ENCODE assay signal across 19 cellular contexts in genomic region chr9:87580941-87581438, GRCh38.
A peak's percentile ranks its signal among the peaks of the same experiment; 100 is the strongest.
DNase-seq lines count a peak whose midpoint lies in the region; ATAC-seq, FAIRE-seq and TF ChIP-seq lines count a peak whose summit lies in the region.
"Had no signal": no experiment of that assay in that cellular context is flagged by ENCODE, and none has a peak within 500 bp of the region (broad histone marks: within the 10 kb centered on the region; RNA-seq: fewer than 3 reads in every experiment).

No MANE protein-coding gene starts in this region.

- H3K27ac ChIP-seq in 22Rv1 (peak overlapping the region; percentile 52), SJCRH30 (peak overlapping the region; percentile 96), left lung (peak overlapping the region; percentile 58 to 68), PC-3 (ENCODE audit: low read length) (no peak overlapping the region)
- H3K27ac ChIP-seq in CD8-positive, alpha-beta T cell (ENCODE audit: low read depth, low read length): no peak overlapping the region
- H3K27ac ChIP-seq: neutrophil, tibial artery had no signal

- no peak overlapping the region for H3K4me3 Mint-ChIP-seq in progenitor cell of endocrine pancreas (ENCODE audit: low read depth)
- no peak overlapping the region for H3K4me3 Mint-ChIP-seq in CD8-positive, alpha-beta T cell
- H3K4me3 Mint-ChIP-seq: CD14-positive monocyte, HFFc6, memory B cell had no signal

- no peak overlapping the region for H2AFZ ChIP-seq in PC-3 (ENCODE audit: low read length)

- peak overlapping the region; percentile 41 for H3K4me3 ChIP-seq in SJCRH30
- no peak overlapping the region for H3K4me3 ChIP-seq in left lung
- no peak overlapping the region for H3K4me3 ChIP-seq in CD8-positive, alpha-beta T cell (ENCODE audit: low read depth, low read length)
- no peak overlapping the region for H3K4me3 ChIP-seq in PC-3 (ENCODE audit: low read length)
- H3K4me3 ChIP-seq: tibial artery had no signal

- CTCF ChIA-PET in CD8-positive, alpha-beta T cell (lab: Charles Lee): interaction anchor here (1.4 kb wide), 1 partner anchor 16 kb away, joined by 3 read pairs; no protein-coding TSS in a partner anchor
- CTCF ChIA-PET in PC-3 (lab: Charles Lee): no interaction called here

- no peaks in the 10 kb centered on the region for H3K27me3 Mint-ChIP-seq in progenitor cell of endocrine pancreas
- no peaks in the 10 kb centered on the region for H3K27me3 Mint-ChIP-seq in CD8-positive, alpha-beta T cell (ENCODE audit: low read depth)
- H3K27me3 Mint-ChIP-seq: memory B cell had no signal

- peaks cover 57% of the 10 kb centered on the region for H3K4me1 Mint-ChIP-seq in progenitor cell of endocrine pancreas (ENCODE audit: low read depth)
- H3K4me1 Mint-ChIP-seq in CD8-positive, alpha-beta T cell (ENCODE audit: low read depth): no peaks in the 10 kb centered on the region
- H3K4me1 Mint-ChIP-seq: memory B cell had no signal

- H3K36me3 ChIP-seq in SJCRH30 (no peaks in the 10 kb centered on the region), left lung (no peaks in the 10 kb centered on the region), PC-3 (ENCODE audit: low read depth, low read length) (no peaks in the 10 kb centered on the region)
- no peaks in the 10 kb centered on the region for H3K36me3 ChIP-seq in CD8-positive, alpha-beta T cell (ENCODE audit: insufficient read depth, low read length)
- H3K36me3 ChIP-seq: neutrophil, tibial artery had no signal

- BruUV-seq in PC-3 (replicated peaks; lab: Mats Ljungman, UMichigan): no TSS peak

- TF ChIP-seq CTCF in 22Rv1 (IDR thresholded peaks at IDR 0.05): no peak
- no peak for TF ChIP-seq CTCF in left lung (IDR thresholded peaks at IDR 0.05)
- no peak for TF ChIP-seq CTCF in progenitor cell of endocrine pancreas (IDR thresholded peaks at IDR 0.05; ENCODE audit: unreplicated experiment)
- TF ChIP-seq CTCF in CD8-positive, alpha-beta T cell (IDR thresholded peaks at IDR 0.05): no peak
- no peak for TF ChIP-seq CTCF in PC-3 (conservative IDR thresholded peaks at IDR 0.05; ENCODE audit: low read depth, low read length)

- no peaks in the 10 kb centered on the region for H4K20me1 ChIP-seq in PC-3 (ENCODE audit: low read length)

- H3K9me3 Mint-ChIP-seq in progenitor cell of endocrine pancreas (ENCODE audit: low read depth): no peaks in the 10 kb centered on the region
- no peaks in the 10 kb centered on the region for H3K9me3 Mint-ChIP-seq in CD8-positive, alpha-beta T cell
- H3K9me3 Mint-ChIP-seq: CD14-positive monocyte, memory B cell had no signal

- H3K9ac ChIP-seq in PC-3 (ENCODE audit: low read length): no peak overlapping the region

- H3K9me3 ChIP-seq in SJCRH30 (replicated peaks) (no peaks in the 10 kb centered on the region), left lung (no peaks in the 10 kb centered on the region), PC-3 (ENCODE audit: low read length) (no peaks in the 10 kb centered on the region)
- H3K9me3 ChIP-seq in CD8-positive, alpha-beta T cell (ENCODE audit: low read length): no peaks in the 10 kb centered on the region
- H3K9me3 ChIP-seq: neutrophil, tibial artery had no signal

- peak; percentile 73 to 90 for DNase-seq in SJCRH30
- no peak for DNase-seq in left lung
- DNase-seq in progenitor cell of endocrine pancreas (ENCODE audit: low spot score, unreplicated experiment): no peak
- no peak for DNase-seq in CD8-positive, alpha-beta T cell
- no peak for DNase-seq in HTR-8/SVneo (ENCODE audit: insufficient read length, low spot score)
- DNase-seq in PC-3: no peak
- no peak for DNase-seq in SHP77 (lab: John Stamatoyannopoulos, UW)
- DNase-seq: activated CD4-positive, alpha-beta T cell treated with anti-CD3 and anti-CD28 coated beads for 1 hour; activated gamma-delta T cell; DND-41; HFFc6; NCI-H2081 treated with DMSO at 0.1 percent for 48 hours; T-helper 2 cell; tibial artery had no signal

- intact Hi-C loops in left lung (cut with DNase I): no loop called here
- intact Hi-C loops in CD8-positive, alpha-beta T cell (cut with DNase I, micrococcal nuclease): no loop called here
- intact Hi-C loops in PC-3 (cut with micrococcal nuclease): no loop called here

- no peaks in the 10 kb centered on the region for H3F3A ChIP-seq in PC-3 (ENCODE audit: low read length, unreplicated experiment)

- peaks cover 53% of the 10 kb centered on the region for H3K4me1 ChIP-seq in SJCRH30
- H3K4me1 ChIP-seq in left lung: peaks cover 13 to 37% of the 10 kb centered on the region in 2 donors
- H3K4me1 ChIP-seq in CD8-positive, alpha-beta T cell (ENCODE audit: insufficient read depth, low read length): no peaks in the 10 kb centered on the region
- H3K4me1 ChIP-seq in PC-3 (ENCODE audit: insufficient read depth, low read length): no peaks in the 10 kb centered on the region
- H3K4me1 ChIP-seq: tibial artery had no signal

- H3K9me2 ChIP-seq in PC-3 (replicated peaks; ENCODE audit: low read length): no peaks in the 10 kb centered on the region

- FAIRE-seq in HTR-8/SVneo (lab: Jason Lieb, UNC): no peak
- FAIRE-seq: frontal cortex had no signal

- ATAC-seq in left lung: peak; percentile 43
- no peak for ATAC-seq in CD8-positive, alpha-beta T cell
- no peak for ATAC-seq in PC-3

- H3K79me2 ChIP-seq in PC-3 (ENCODE audit: low read length): no peaks in the 10 kb centered on the region

- peaks cover 6% of the 10 kb centered on the region for H3K36me3 Mint-ChIP-seq in progenitor cell of endocrine pancreas (ENCODE audit: insufficient read depth)
- H3K36me3 Mint-ChIP-seq in CD8-positive, alpha-beta T cell: no peaks in the 10 kb centered on the region
- H3K36me3 Mint-ChIP-seq: memory B cell had no signal

- POLR2A ChIA-PET in CD8-positive, alpha-beta T cell (lab: Charles Lee): no interaction called here
- POLR2A ChIA-PET in PC-3 (lab: Charles Lee; ENCODE audit: unreplicated experiment): no interaction called here

- H3K27ac Mint-ChIP-seq in progenitor cell of endocrine pancreas: peak overlapping the region; percentile 94
- H3K27ac Mint-ChIP-seq in CD8-positive, alpha-beta T cell: no peak overlapping the region
- H3K27ac Mint-ChIP-seq: HFFc6, memory B cell had no signal

- no peak overlapping the region for H3K4me2 ChIP-seq in PC-3 (ENCODE audit: low read length)

- H3K27me3 ChIP-seq in SJCRH30: no peaks in the 10 kb centered on the region
- no peaks in the 10 kb centered on the region for H3K27me3 ChIP-seq in left lung
- H3K27me3 ChIP-seq in CD8-positive, alpha-beta T cell (ENCODE audit: insufficient read depth, low read length): no peaks in the 10 kb centered on the region
- H3K27me3 ChIP-seq in PC-3 (ENCODE audit: low read length): peaks cover 44% of the 10 kb centered on the region
- H3K27me3 ChIP-seq: neutrophil, tibial artery had no signal

Comparison
In these comparisons a context has a peak if more than half of its experiments do, and no peak if none do; other contexts are left out.
1. H3K27ac ChIP-seq: peak in 22Rv1 (single experiment), SJCRH30 (single experiment) and left lung (2 of 2); none in CD8-positive, alpha-beta T cell (single experiment) and PC-3 (single experiment).
2. DNase-seq: peak in SJCRH30 (2 of 2); none in left lung (0 of 2), progenitor cell of endocrine pancreas (single experiment), CD8-positive, alpha-beta T cell (0 of 7), HTR-8/SVneo (single experiment), PC-3 (single experiment) and SHP77 (0 of 2).